23 cellular contexts compared by ENCODE assay signal in the genomic region with DNA sequence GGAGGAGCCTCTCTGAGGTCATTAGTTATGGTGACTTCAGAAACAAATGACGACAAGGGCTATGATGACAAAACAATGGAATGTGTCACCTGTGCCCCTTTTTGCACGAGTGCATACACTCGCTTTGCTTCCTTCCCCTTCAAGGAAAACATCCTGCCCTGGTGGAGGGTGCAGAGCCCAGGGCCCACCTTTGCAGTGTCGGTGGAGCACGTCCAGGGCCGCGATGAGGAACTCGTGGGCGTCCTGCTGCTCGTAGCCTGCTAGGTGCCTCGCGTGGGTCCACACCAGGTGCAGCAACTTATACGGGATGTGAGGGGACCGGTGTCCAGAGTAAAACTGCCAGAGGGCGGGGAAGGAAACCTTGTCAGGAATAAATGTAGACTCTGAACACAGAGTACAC. TPM values are rescaled to one million over a fixed set of nuclear protein-coding genes. Genes with fewer than 3 reads are reported as not detected.
DNase-seq lines count a peak whose midpoint lies in the region; FAIRE-seq and TF ChIP-seq lines count a peak whose summit lies in the region.
"Had no signal": no experiment of that assay in that cellular context is flagged by ENCODE, and none has a peak within 500 bp of the region (broad histone marks: within the 10 kb centered on the region; RNA-seq: fewer than 3 reads in every experiment).

No MANE protein-coding gene starts in this region.

- H3K27ac ChIP-seq in H9 (ENCODE audit: insufficient read length, low read depth, low read length) (no peak overlapping the region), H1 (ENCODE audit: low read depth, low read length) (no peak overlapping the region), sigmoid colon (peak overlapping the region in 2 of 4 donors; percentile 16 to 17)
- H3K27ac ChIP-seq: C4-2B, PC-9 had no signal

- no peak overlapping the region for H2BK20ac ChIP-seq in H9 (ENCODE audit: low read depth, low read length, poor library complexity, severe bottlenecking)
- no peak overlapping the region for H2BK20ac ChIP-seq in H1 (ENCODE audit: low read length)

- H4K91ac ChIP-seq in H9 (ENCODE audit: insufficient read length, low read depth, low read length), result no peak overlapping the region
- no peak overlapping the region for H4K91ac ChIP-seq in H1 (replicated peaks; ENCODE audit: insufficient read length, low read length)

- intact Hi-C loops in sigmoid colon (cut with DNase I), result no loop called here

- TF ChIP-seq POLR2A in H1 (IDR thresholded peaks at IDR 0.05; ENCODE audit: control extremely low read depth in 1 of 2, low read depth in 2 of 2, low read length in 2 of 2) (no peak; a peak in 1 of 3 replicates), sigmoid colon (IDR thresholded peaks at IDR 0.05) (no peak)

- H3K27me3 ChIP-seq in H9 (ENCODE audit: insufficient read depth, low read length) (no peaks in the 10 kb centered on the region), H1 (replicated peaks in 1 of 4; ENCODE audit: control insufficient read depth in 3 of 4, extremely low read depth in 1 of 4, insufficient read depth in 3 of 4, low read length in 3 of 4) (no peaks in the 10 kb centered on the region), sigmoid colon (no peaks in the 10 kb centered on the region)

- peak overlapping the region; percentile 16 for H3K27ac Mint-ChIP-seq in activated T-cell treated with anti-CD3 and anti-CD28 coated beads, Interleukin-2, amount 50 U/mL, for 24 hours
- H3K27ac Mint-ChIP-seq in H9, result peak overlapping the region in 2 of 3 experiments; percentile 64 to 88; a peak in 3 of 7 replicates

- WGBS in H9 (ENCODE audit: extremely low coverage, insufficient read length, low lambda C conversion rate), result no CpG with 5 or more reads among the region's 15 CpGs
- WGBS in H1 (ENCODE audit: extremely low coverage in 1 of 2, insufficient coverage in 1 of 2, insufficient read length in 1 of 2, insufficient replicate concordance in 2 of 2, low coverage in 1 of 2, low lambda C conversion rate in 2 of 2, missing lambda C conversion rate in 1 of 2), 2 experiments, result 93% methylated on average over 15 of the region's 15 CpGs; no CpG with 5 or more reads in 1 of the 2 experiments
- 83 to 89% methylated on average over 15 of the region's 15 CpGs for WGBS in sigmoid colon, 2 donors

- H4K20me1 ChIP-seq in H9 (ENCODE audit: control insufficient read depth, insufficient read depth, insufficient read length) (no peaks in the 10 kb centered on the region), H1 (replicated peaks in 1 of 2; ENCODE audit: control insufficient read depth in 1 of 2, insufficient read depth in 2 of 2, low read length in 2 of 2) (peaks cover 32 to 52% of the 10 kb centered on the region in 2 experiments)

- H3K36me3 Mint-ChIP-seq in activated T-cell treated with anti-CD3 and anti-CD28 coated beads, Interleukin-2, amount 50 U/mL, for 24 hours (ENCODE audit: low read depth), result peaks cover 100% of the 10 kb centered on the region
- H3K36me3 Mint-ChIP-seq in H9 (ENCODE audit: insufficient read depth in 1 of 3, low read depth in 3 of 3), result peaks cover 89 to 100% (median 98%) of the 10 kb centered on the region in 3 experiments

- no peak for FAIRE-seq in H1 (lab: Jason Lieb, UNC)
- FAIRE-seq: G401.6 had no signal

- H2BK5ac ChIP-seq in H9 (ENCODE audit: insufficient read length, low read length) (no peak overlapping the region), H1 (ENCODE audit: low read depth, low read length) (no peak overlapping the region)

- no peak overlapping the region for H3K4me3 Mint-ChIP-seq in activated T-cell treated with anti-CD3 and anti-CD28 coated beads, Interleukin-2, amount 50 U/mL, for 24 hours
- H3K4me3 Mint-ChIP-seq in H9, result no peak overlapping the region

- no peak overlapping the region for H3K9ac ChIP-seq in H9 (ENCODE audit: extremely low read depth, insufficient read length, low read length)
- no peak overlapping the region for H3K9ac ChIP-seq in H1 (replicated peaks in 1 of 4; ENCODE audit: extremely low read depth in 1 of 4, low read depth in 3 of 4, low read length in 3 of 4)

- no peak overlapping the region for H3K4ac ChIP-seq in H9 (ENCODE audit: low read depth, low read length)
- no peak overlapping the region for H3K4ac ChIP-seq in H1 (replicated peaks; ENCODE audit: insufficient read length, low read depth, low read length)

- POLR2A ChIA-PET in H1 (lab: Charles Lee; ENCODE audit: partially characterized antibody), result interaction anchor here (1.1 to 1.6 kb wide), 2 partner anchors 11 to 21 kb away, joined by 3 read pairs; no protein-coding TSS in a partner anchor

- H2BK120ac ChIP-seq in H9 (ENCODE audit: low read depth, low read length, poor library complexity, severe bottlenecking) (no peak overlapping the region), H1 (replicated peaks; ENCODE audit: low read depth, low read length) (no peak overlapping the region)

- no peaks in the 10 kb centered on the region for H3K23me2 ChIP-seq in H9 (ENCODE audit: insufficient read length, low read depth, low read length, poor library complexity, severe bottlenecking)
- H3K23me2 ChIP-seq in H1 (ENCODE audit: low read depth, low read length), result no peaks in the 10 kb centered on the region

- H3K9me3 ChIP-seq in H9 (ENCODE audit: control insufficient read depth, low read depth, low read length) (no peaks in the 10 kb centered on the region), H1 (ENCODE audit: insufficient read depth in 2 of 2, low read depth in 1 of 2, low read length in 1 of 2) (no peaks in the 10 kb centered on the region), sigmoid colon (no peaks in the 10 kb centered on the region)

- TF ChIP-seq EP300 in H1 (IDR thresholded peaks at IDR 0.05; ENCODE audit: borderline replicate concordance in 1 of 2, low read depth in 2 of 2, low read length in 2 of 2), result no peak
- TF ChIP-seq EP300 in sigmoid colon (IDR thresholded peaks at IDR 0.05), result no peak

- H3K14ac ChIP-seq in H9 (ENCODE audit: insufficient read depth, low read length) (no peak overlapping the region), H1 (ENCODE audit: insufficient read length) (no peak overlapping the region)

- CTCF ChIA-PET in H1 (lab: Charles Lee; ENCODE audit: partially characterized antibody), result interaction anchor here (1.8 kb wide), 1 partner anchor 10 kb away, joined by 8 read pairs; no protein-coding TSS in a partner anchor

- H3K4me2 ChIP-seq in H9 (ENCODE audit: insufficient read depth, insufficient read length, low read length), result no peak overlapping the region
- H3K4me2 ChIP-seq in H1 (ENCODE audit: insufficient read depth in 1 of 2, low read depth in 2 of 2, low read length in 2 of 2), result no peak overlapping the region
- H3K4me2 ChIP-seq: PC-9 had no signal

- peaks cover 78 to 99% (median 92%) of the 10 kb centered on the region in 4 experiments for H3K36me3 ChIP-seq in H1 (ENCODE audit: control insufficient read depth in 2 of 4, insufficient read depth in 4 of 4, low read length in 3 of 4)
- H3K36me3 ChIP-seq in sigmoid colon, result peaks cover 50 to 100% (median 76%) of the 10 kb centered on the region in 4 donors

- H2BK12ac ChIP-seq in H9 (ENCODE audit: insufficient read length, low read depth, low read length), result no peak overlapping the region
- no peak overlapping the region for H2BK12ac ChIP-seq in H1 (ENCODE audit: low read depth, low read length)

- TF ChIP-seq RAD21 in H1 (IDR thresholded peaks at IDR 0.05 in 1 of 2, conservative IDR thresholded peaks at IDR 0.05 in 1 of 2; ENCODE audit: low read depth in 2 of 2, low read length in 2 of 2), result no peak

- H3K56ac ChIP-seq in H9 (ENCODE audit: insufficient read length, low read depth, low read length), result no peak overlapping the region
- no peak overlapping the region for H3K56ac ChIP-seq in H1 (replicated peaks; ENCODE audit: insufficient read length, low read depth, low read length)

- peaks cover 8% of the 10 kb centered on the region for H3K79me1 ChIP-seq in H9 (ENCODE audit: insufficient read depth, low read depth, low read length, poor library complexity, severe bottlenecking)
- peaks cover 32% of the 10 kb centered on the region for H3K79me1 ChIP-seq in H1 (ENCODE audit: low read depth, low read length)

- H2BK15ac ChIP-seq in H9 (ENCODE audit: low read depth, low read length) (no peak overlapping the region), H1 (ENCODE audit: low read length) (no peak overlapping the region)

- H3K18ac ChIP-seq in H9 (ENCODE audit: insufficient read length, low read depth, low read length) (no peak overlapping the region), H1 (ENCODE audit: extremely low read depth, low read length) (no peak overlapping the region)

- no peaks in the 10 kb centered on the region for H3K9me3 Mint-ChIP-seq in activated T-cell treated with anti-CD3 and anti-CD28 coated beads, Interleukin-2, amount 50 U/mL, for 24 hours
- no peaks in the 10 kb centered on the region; a peak in 1 of 5 replicates for H3K9me3 Mint-ChIP-seq in H9

- no peaks in the 10 kb centered on the region for H3K4me1 ChIP-seq in H9 (ENCODE audit: insufficient read depth, low read length)
- H3K4me1 ChIP-seq in H1 (replicated peaks in 1 of 4; ENCODE audit: control insufficient read depth in 3 of 4, insufficient read depth in 4 of 4, low read length in 3 of 4), result no peaks in the 10 kb centered on the region
- H3K4me1 ChIP-seq in sigmoid colon, result peaks cover 0 to 38% (median 24%) of the 10 kb centered on the region in 4 donors

- TF ChIP-seq CTCF in H9 (conservative IDR thresholded peaks at IDR 0.05), result no peak
- no peak for TF ChIP-seq CTCF in H1 (IDR thresholded peaks at IDR 0.05; ENCODE audit: control extremely low read depth in 1 of 3, insufficient read depth in 1 of 3, low read depth in 1 of 3, low read length in 3 of 3)
- no peak for TF ChIP-seq CTCF in sigmoid colon (IDR thresholded peaks at IDR 0.05)

- no peak for DNase-seq in activated T-cell treated with anti-CD3 and anti-CD28 coated beads, Interleukin-2, amount 50 U/mL, for 24 hours
- no peak for DNase-seq in activated T-cell treated with anti-CD3 and anti-CD28 coated beads for 4 hours
- no peak for DNase-seq in H9
- no peak for DNase-seq in H1 (ENCODE audit: low read depth in 1 of 2, low spot score in 2 of 2)
- DNase-seq in sigmoid colon, result peak; percentile 54
- no peak for DNase-seq in NCI-H1092 treated with DMSO at 0.1 percent for 48 hours (lab: John Stamatoyannopoulos, UW)
- DNase-seq in activated naive CD4-positive, alpha-beta T cell treated with Interleukin-2 at 50 U/mL for 16 hours, result no peak
- no peak for DNase-seq in NCI-H1930 (lab: John Stamatoyannopoulos, UW)
- DNase-seq: 8988T, AML-193, KBM-7, MM.1S, NCI-H1048, NCI-H146, NCI-H2029 treated with DMSO at 0.1 percent for 48 hours, NCI-H226, NCI-H510A treated with DMSO at 0.1 percent for 48 hours, NCI-H748 treated with DMSO at 0.1 percent for 48 hours, PC-9, RPMI8226, SHP77 had no signal

- H3K4me3 ChIP-seq in H1 (ENCODE audit: extremely low read depth in 1 of 4, insufficient read depth in 2 of 4, low read depth in 3 of 4, low read length in 4 of 4) (no peak overlapping the region), sigmoid colon (no peak overlapping the region)
- H3K4me3 ChIP-seq: PC-9 had no signal

- H4K8ac ChIP-seq in H9 (replicated peaks; ENCODE audit: insufficient read length, low read depth, low read length), result no peak overlapping the region
- 0 out of 2 replicates have a peak overlapping the region, but pooled peaks have one; percentile 7 for H4K8ac ChIP-seq in H1 (ENCODE audit: extremely low read depth, insufficient read depth, low read length)

- H2AFZ ChIP-seq in H9 (ENCODE audit: low read length) (no peak overlapping the region), H1 (ENCODE audit: low read length) (no peak overlapping the region)
- H2AFZ ChIP-seq: PC-9 had no signal

- no peak overlapping the region for H2AK5ac ChIP-seq in H9 (ENCODE audit: insufficient read length, low read length)
- H2AK5ac ChIP-seq in H1 (ENCODE audit: low read depth, low read length), result no peak overlapping the region

- no peak overlapping the region for H3T11ph ChIP-seq in H9 (ENCODE audit: low read length)

- H3K23ac ChIP-seq in H9 (ENCODE audit: insufficient read length, low read depth, low read length), result no peak overlapping the region
- H3K23ac ChIP-seq in H1 (ENCODE audit: insufficient read length), result no peak overlapping the region

- H3K4me1 Mint-ChIP-seq in activated T-cell treated with anti-CD3 and anti-CD28 coated beads, Interleukin-2, amount 50 U/mL, for 24 hours (ENCODE audit: low read depth), result peaks cover 12% of the 10 kb centered on the region
- H3K4me1 Mint-ChIP-seq in H9, result no peaks in the 10 kb centered on the region

- H4K5ac ChIP-seq in H9 (ENCODE audit: insufficient read length, low read depth, low read length), result no peak overlapping the region
- no peak overlapping the region for H4K5ac ChIP-seq in H1 (ENCODE audit: insufficient read length, low read depth, low read length)

- H3K27me3 Mint-ChIP-seq in activated T-cell treated with anti-CD3 and anti-CD28 coated beads, Interleukin-2, amount 50 U/mL, for 24 hours, result no peaks in the 10 kb centered on the region
- no peaks in the 10 kb centered on the region for H3K27me3 Mint-ChIP-seq in H9 (ENCODE audit: low read depth)

- H3K79me2 ChIP-seq in H9 (ENCODE audit: insufficient read depth, low read length) (peaks cover 5% of the 10 kb centered on the region; the same call in 1 of the 2 replicates), H1 (ENCODE audit: control insufficient read depth in 1 of 2, insufficient read depth in 2 of 2, low read length in 2 of 2) (peaks cover 3 to 94% of the 10 kb centered on the region in 2 experiments; a peak in 3 of 4 replicates)

RNA-seq across cellular contexts. Expression of a gene that starts 27.2 kb away (rescaled TPM):
- total RNA-seq in H9 (2021), result 345 and 351 TPM in 2 replicates
- 316 and 321 TPM in 2 replicates for total RNA-seq in H1 (2021; fragmentation: NEBNext Ultra II Directional; extraction: Animal tissue kit (Norgen Biotek cat#: 25700))
- 221 and 365 TPM in 2 replicates for polyA plus RNA-seq in H1 (2011; rRNA removed)
- 169 TPM for polyA plus RNA-seq in H1 (2011; cell fraction: cytosol; rRNA removed)
- 298 TPM for polyA plus RNA-seq in H1 (2011; cell fraction: nucleus; rRNA removed)
- 171 to 196 TPM (median 176 TPM) in 4 replicates for polyA plus RNA-seq in H1 (2012, experiment 1 of 2)
- polyA plus RNA-seq in H1 (2012, experiment 2 of 2), result 106 TPM
- 137 TPM for polyA plus RNA-seq in H1 (2013, experiment 1 of 2)
- polyA plus RNA-seq in H1 (2013, experiment 2 of 2), result 124 TPM
- 456 and 459 TPM in 2 replicates for polyA minus RNA-seq in H1 (2011; rRNA and poly(A)+ RNA removed)
- polyA minus RNA-seq in H1 (2011; cell fraction: cytosol; rRNA and poly(A)+ RNA removed), result 270 TPM
- polyA minus RNA-seq in H1 (2011; cell fraction: nucleus; rRNA and poly(A)+ RNA removed), result 188 TPM
- total RNA-seq in sigmoid colon, result 10 to 100 TPM; 68.8 to 84.2 (median 83.4) TPM
- polyA plus RNA-seq in sigmoid colon, result 10 to 100 TPM; 25.2 to 71.2 (median 30.1) TPM
